Comparison of ENCODE assay signal across 9 cellular contexts in the genomic region with DNA sequence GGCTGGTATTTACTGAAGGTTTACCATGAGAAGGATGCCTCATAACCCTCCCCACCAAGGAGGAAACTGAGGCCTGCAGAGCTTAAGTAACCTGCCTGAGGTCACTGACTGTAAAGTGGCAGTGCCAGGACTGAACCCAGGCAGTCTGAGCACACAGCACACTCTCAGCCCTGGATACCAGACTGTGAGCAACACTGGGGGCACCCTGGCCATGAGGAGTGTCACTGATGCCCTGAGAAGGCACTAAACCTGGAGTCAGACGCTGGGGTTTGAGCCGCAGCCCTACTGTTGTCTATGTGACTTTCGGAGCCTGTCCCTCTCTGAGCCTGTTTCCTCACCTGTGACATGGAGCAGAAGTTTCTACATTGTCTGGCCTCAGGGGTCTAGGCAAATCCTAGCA. TPM values are rescaled to one million over a fixed set of nuclear protein-coding genes. Genes with fewer than 3 reads are reported as not detected.
DNase-seq lines count a peak whose midpoint lies in the region; ATAC-seq and TF ChIP-seq lines count a peak whose summit lies in the region.
"Had no signal": no experiment of that assay in that cellular context is flagged by ENCODE, and none has a peak within 500 bp of the region (broad histone marks: within the 10 kb centered on the region; RNA-seq: fewer than 3 reads in every experiment).

No MANE protein-coding gene starts in this region.

- H3K27me3 ChIP-seq in CD8-positive, alpha-beta memory T cell (ENCODE audit: insufficient read depth, low read length, poor library complexity, severe bottlenecking), result no peaks in the 10 kb centered on the region
- H3K27me3 ChIP-seq in sigmoid colon, result no peaks in the 10 kb centered on the region

- intact Hi-C loops in sigmoid colon (cut with DNase I), result loop anchor here (10.0 kb wide), 1 partner anchor 1184 kb away; no protein-coding TSS in a partner anchor

- CTCF ChIA-PET in CD8-positive, alpha-beta memory T cell (lab: Charles Lee), result interaction anchor here (1.5 kb wide), 1 partner anchor 95 kb away, joined by 3 read pairs; no protein-coding TSS in a partner anchor

- TF ChIP-seq CTCF in sigmoid colon (IDR thresholded peaks at IDR 0.05) (no peak), coronary artery (IDR thresholded peaks at IDR 0.05) (no peak)

- peak; percentile 7 for ATAC-seq in HG03280 (IDR thresholded peaks at IDR 0.05; ENCODE audit: unreplicated experiment)

- H3K27me3 Mint-ChIP-seq in CD8-positive, alpha-beta memory T cell, result peaks cover 0 to 8% of the 10 kb centered on the region in 2 donors

- H3K27ac Mint-ChIP-seq in CD8-positive, alpha-beta memory T cell, result peak overlapping the region; percentile 88 to 100 (median 98)

- TF ChIP-seq POLR2A in sigmoid colon (IDR thresholded peaks at IDR 0.05), result no peak

- H3K4me3 Mint-ChIP-seq in CD8-positive, alpha-beta memory T cell, result peak overlapping the region in 5 of 7 donors; percentile 66 to 82 (median 79)

- H3K4me3 ChIP-seq in CD8-positive, alpha-beta memory T cell (ENCODE audit: low read length), result no peak overlapping the region
- H3K4me3 ChIP-seq in sigmoid colon, result no peak overlapping the region
- H3K4me3 ChIP-seq in coronary artery, result no peak overlapping the region

- no peaks in the 10 kb centered on the region for H3K9me3 ChIP-seq in CD8-positive, alpha-beta memory T cell (ENCODE audit: low read length)
- no peaks in the 10 kb centered on the region for H3K9me3 ChIP-seq in sigmoid colon

- DNase-seq in CD8-positive, alpha-beta memory T cell, result no peak
- DNase-seq in epithelial cell of prostate (ENCODE audit: low read depth, low spot score), result no peak
- peak; percentile 59 for DNase-seq in sigmoid colon
- no peak for DNase-seq in coronary artery (ENCODE audit: low spot score)
- DNase-seq in SHP77 (lab: John Stamatoyannopoulos, UW), result no peak
- no peak for DNase-seq in NCI-H1105 (lab: John Stamatoyannopoulos, UW)
- DNase-seq: mesendoderm, NCI-H187 had no signal

- WGBS in sigmoid colon, 2 donors, result 84 to 93% methylated on average over 3 of the region's 3 CpGs

- H3K4me1 Mint-ChIP-seq in CD8-positive, alpha-beta memory T cell, result peaks cover 73 to 83% (median 73%) of the 10 kb centered on the region in 3 donors

- no peak overlapping the region for H3K27ac ChIP-seq in CD8-positive, alpha-beta memory T cell (ENCODE audit: low read depth, low read length)
- peak overlapping the region; percentile 24 for H3K27ac ChIP-seq in epithelial cell of prostate
- H3K27ac ChIP-seq in sigmoid colon, result no peak overlapping the region
- peak overlapping the region in 1 of 2 donors; percentile 14 for H3K27ac ChIP-seq in coronary artery

- peaks cover 28 to 89% (median 34%) of the 10 kb centered on the region in 3 donors for H3K36me3 Mint-ChIP-seq in CD8-positive, alpha-beta memory T cell

- POLR2A ChIA-PET in CD8-positive, alpha-beta memory T cell (lab: Charles Lee), result no interaction called here

- no peaks in the 10 kb centered on the region for H3K9me3 Mint-ChIP-seq in CD8-positive, alpha-beta memory T cell

- peaks cover 39% of the 10 kb centered on the region for H3K4me1 ChIP-seq in CD8-positive, alpha-beta memory T cell (ENCODE audit: insufficient read depth, low read length)
- H3K4me1 ChIP-seq in sigmoid colon, result peaks cover 0 to 31% (median 9%) of the 10 kb centered on the region in 4 donors

- no peak for TF ChIP-seq EP300 in sigmoid colon (IDR thresholded peaks at IDR 0.05)

- peaks cover 44% of the 10 kb centered on the region for H3K36me3 ChIP-seq in CD8-positive, alpha-beta memory T cell (ENCODE audit: insufficient read depth, low read length)
- H3K36me3 ChIP-seq in sigmoid colon, result peaks cover 6 to 70% (median 20%) of the 10 kb centered on the region in 4 donors

RNA-seq across cellular contexts. Expression of a gene that starts 36.2 kb away (rescaled TPM):
- 10 to 100 TPM; 38.0 to 38.3 TPM for total RNA-seq in CD8-positive, alpha-beta memory T cell
- polyA plus RNA-seq in CD8-positive, alpha-beta memory T cell, result 41.6 TPM
- total RNA-seq in sigmoid colon, result 10 to 100 TPM; 20.3 to 28.0 (median 25.0) TPM
- polyA plus RNA-seq in sigmoid colon, result 100 to 1,000 TPM in 1 of 3 donors, 10 to 100 TPM in 2; 24.0 to 107 (median 61.5) TPM

RNA-seq across cellular contexts. Expression of a gene that starts 54.5 kb away (rescaled TPM):
- total RNA-seq in CD8-positive, alpha-beta memory T cell, result 10 to 100 TPM; 27.5 to 27.6 TPM
- polyA plus RNA-seq in CD8-positive, alpha-beta memory T cell, result 21.2 TPM
- total RNA-seq in sigmoid colon, result 10 to 100 TPM; 15.0 to 22.3 (median 20.1) TPM
- 10 to 100 TPM in 2 of 3 donors, 1 to 10 TPM in 1; 8.4 to 11.9 (median 10.4) TPM for polyA plus RNA-seq in sigmoid colon
